8 cellular contexts compared by ENCODE assay signal in genomic region chr15:74374648-74375302, GRCh38. TPM values are rescaled to one million over a fixed set of nuclear protein-coding genes. Genes with fewer than 3 reads are reported as not detected.
A peak's percentile ranks its signal among the peaks of the same experiment; 100 is the strongest.
DNase-seq lines count a peak whose midpoint lies in the region; ATAC-seq and TF ChIP-seq lines count a peak whose summit lies in the region.

No MANE protein-coding gene starts in this region.

- H3K36me3 Mint-ChIP-seq in neural crest cell (ENCODE audit: low read depth), result no peaks in the 10 kb centered on the region

- CTCF ChIA-PET in mammary epithelial cell (lab: Charles Lee; ENCODE audit: low non-redundant PET), result interaction anchor here (0.6 to 0.9 kb wide), 2 partner anchors 10 to 242 kb away, joined by 4 to 9 read pairs; no protein-coding TSS in a partner anchor

- H3K27ac ChIP-seq in mammary epithelial cell (ENCODE audit: insufficient read depth, low read depth, low read length), result no peak overlapping the region

- DNase-seq in mammary epithelial cell (no peak), neural crest cell (ENCODE audit: low read depth, low spot score) (no peak), NCI-H2029 (lab: John Stamatoyannopoulos, UW) (no peak), SW 1271 (lab: John Stamatoyannopoulos, UW) (no peak), NCI-H748 (lab: John Stamatoyannopoulos, UW; ENCODE audit: unreplicated experiment) (no peak), NCI-H1105 treated with DMSO at 0.1 percent for 48 hours (lab: John Stamatoyannopoulos, UW) (no peak)

- no TSS peak for BruUV-seq in mammary epithelial cell (replicated peaks; lab: Mats Ljungman, UMichigan)

- H3K27me3 ChIP-seq in mammary epithelial cell (ENCODE audit: insufficient read depth, low read length), result no peaks in the 10 kb centered on the region

- peak; percentile 13 for ATAC-seq in HG03108 (IDR thresholded peaks at IDR 0.05; ENCODE audit: unreplicated experiment)

- H3K4me2 ChIP-seq in mammary epithelial cell (ENCODE audit: insufficient read depth, low read depth, low read length), result peak overlapping the region; percentile 98

- no peaks in the 10 kb centered on the region for H4K20me1 ChIP-seq in mammary epithelial cell (ENCODE audit: insufficient read depth, low read length)

- H3K79me2 ChIP-seq in mammary epithelial cell (ENCODE audit: insufficient read depth, low read length), result no peaks in the 10 kb centered on the region

- no peaks in the 10 kb centered on the region for H3K9me3 Mint-ChIP-seq in neural crest cell

- TF ChIP-seq CTCF in mammary epithelial cell (conservative IDR thresholded peaks at IDR 0.05 in 1 of 2, IDR thresholded peaks at IDR 0.05 in 1 of 2; ENCODE audit: extremely low read depth in 1 of 2, insufficient read depth in 1 of 2, low read depth in 1 of 2, low read length in 2 of 2) (peak; percentile 11 to 15), neural crest cell (conservative IDR thresholded peaks at IDR 0.05) (no peak)

- H3K4me3 ChIP-seq in mammary epithelial cell (replicated peaks in 1 of 3; ENCODE audit: insufficient read depth in 1 of 3, low read depth in 2 of 3, low read length in 3 of 3), result peak overlapping the region in 2 of 3 experiments; percentile 34 to 48

- H3K9ac ChIP-seq in ES-I3 (ENCODE audit: low read depth, low read length), result peak overlapping the region; percentile 46
- no peak overlapping the region for H3K9ac ChIP-seq in mammary epithelial cell (ENCODE audit: insufficient read depth, low read length)

- H3K27ac Mint-ChIP-seq in neural crest cell (ENCODE audit: unreplicated experiment), result no peak overlapping the region

- peak overlapping the region; percentile 98 for H2AFZ ChIP-seq in mammary epithelial cell (ENCODE audit: low read depth, low read length)

- 38% methylated on average over 8 of the region's 11 CpGs for WGBS in mammary epithelial cell (ENCODE audit: low coverage, missing lambda C conversion rate)

- H3K9me3 ChIP-seq in ES-I3 (ENCODE audit: control insufficient read depth, insufficient read depth, low read length), result no peaks in the 10 kb centered on the region
- no peaks in the 10 kb centered on the region for H3K9me3 ChIP-seq in mammary epithelial cell (replicated peaks; ENCODE audit: insufficient read depth, low read length)

- intact Hi-C loops in mammary epithelial cell (cut with micrococcal nuclease), result loop anchor here (1.0 to 5.0 kb wide), 5 partner anchors 64 to 828 kb away; partner anchors contain the start of gene C15orf39

- dilution Hi-C loops in mammary epithelial cell (cut with HindIII; ENCODE audit: low sequenced_read_pairs), result loop anchor here (5.0 to 10.0 kb wide), 5 partner anchors 43 to 398 kb away; partner anchors contain the start of gene UBL7

- peaks cover 25% of the 10 kb centered on the region for H3K4me1 ChIP-seq in ES-I3 (ENCODE audit: insufficient read depth, low read length)
- H3K4me1 ChIP-seq in mammary epithelial cell (ENCODE audit: insufficient read depth, low read length), result peaks cover 23% of the 10 kb centered on the region

- H3K4me1 Mint-ChIP-seq in neural crest cell, result peaks cover 21% of the 10 kb centered on the region

- in situ Hi-C loops in mammary epithelial cell (cut with MboI; ENCODE audit: low sequenced_read_pairs in 2 of 2), result loop anchor here (5.0 to 25.0 kb wide), 4 partner anchors 170 to 390 kb away; partner anchors contain the start of gene ARID3B (in 1 of the 2)

- no peaks in the 10 kb centered on the region for H3K36me3 ChIP-seq in ES-I3 (ENCODE audit: insufficient read depth, low read length)
- no peaks in the 10 kb centered on the region for H3K36me3 ChIP-seq in mammary epithelial cell (ENCODE audit: insufficient read depth, low read length)

- peaks cover 32% of the 10 kb centered on the region for H3K27me3 Mint-ChIP-seq in neural crest cell (ENCODE audit: low read depth)

- H3K4me3 Mint-ChIP-seq in neural crest cell, result peak overlapping the region; percentile 68

RNA-seq across cellular contexts. Expression of gene CYP11A1, which starts 7.3 kb away (rescaled TPM):
- total RNA-seq in mammary epithelial cell (1 to 10 TPM in 1 of 2 donors, not detected in 1; 2.3 TPM), neural crest cell (0.77 and 1.0 TPM in 2 replicates)
- polyA plus RNA-seq in mammary epithelial cell, result not detected
- polyA minus RNA-seq in mammary epithelial cell, result not detected

RNA-seq across cellular contexts. Expression of gene SEMA7A, which starts 59.0 kb away (rescaled TPM):
- 10 to 100 TPM in 1 of 2 donors, 1 to 10 TPM in 1; 4.2 to 17.5 TPM for total RNA-seq in mammary epithelial cell
- polyA plus RNA-seq in mammary epithelial cell, result 10.0 TPM
- 10.5 TPM for polyA minus RNA-seq in mammary epithelial cell
- total RNA-seq in neural crest cell, result 12.3 and 14.4 TPM in 2 replicates
